8 cellular contexts compared by ENCODE assay signal in the genomic region with DNA sequence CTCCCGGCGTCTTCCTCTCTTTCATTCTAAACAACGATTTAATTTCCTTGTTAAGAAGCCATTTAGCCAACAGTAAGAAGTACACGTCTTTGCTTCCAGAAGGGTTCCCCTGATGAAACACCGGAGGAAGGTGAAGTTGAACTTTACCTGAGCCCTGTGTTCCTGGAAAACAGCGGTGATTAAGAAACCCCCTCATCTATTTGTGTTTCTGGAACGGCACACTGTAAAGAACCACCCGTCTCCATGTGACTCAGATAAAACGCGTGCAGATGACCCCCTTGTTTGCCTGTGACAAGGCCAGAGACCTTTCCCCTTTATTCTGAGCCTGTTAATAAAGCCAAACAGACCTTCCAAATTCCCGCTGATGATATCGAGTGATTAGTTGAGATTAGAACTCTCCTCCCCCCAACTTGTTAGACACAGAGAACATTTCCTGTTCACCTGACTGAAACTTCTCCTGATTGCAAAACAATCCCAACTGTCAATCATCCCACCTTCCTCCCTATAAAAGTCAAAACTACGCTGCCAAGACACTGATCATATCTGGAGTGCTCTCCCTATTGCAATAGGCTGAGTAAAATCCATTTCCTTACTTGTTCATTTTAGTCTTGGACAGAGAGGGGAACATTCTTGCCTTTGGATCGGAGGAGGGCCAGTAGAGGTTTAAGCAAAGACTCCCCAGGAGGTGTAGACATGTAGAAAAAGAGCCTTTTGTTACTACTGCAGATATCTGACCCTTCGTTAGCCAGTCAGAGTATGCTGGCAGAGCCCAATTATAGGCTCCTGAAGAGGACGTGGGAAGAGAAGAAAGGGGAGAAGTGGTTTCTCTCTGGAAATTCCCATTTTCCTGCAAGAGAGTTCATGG. TPM values are rescaled to one million over a fixed set of nuclear protein-coding genes. Genes with fewer than 3 reads are reported as not detected.
DNase-seq lines count a peak whose midpoint lies in the region; ATAC-seq and TF ChIP-seq lines count a peak whose summit lies in the region.

No MANE protein-coding gene starts in this region.

- CTCF ChIA-PET in activated CD4-positive, alpha-beta T cell treated with anti-CD3 and anti-CD28 coated beads for 36 hours (lab: Charles Lee): interaction anchor here (0.6 to 1.4 kb wide), 10 partner anchors 9 to 1223 kb away, joined by 3 to 6 read pairs (median 3); no protein-coding TSS in a partner anchor
- CTCF ChIA-PET in PC-3 (lab: Charles Lee): interaction anchor here (1.0 kb wide), 1 partner anchor 64 kb away, joined by 9 read pairs; no protein-coding TSS in a partner anchor

- peaks cover 24% of the 10 kb centered on the region for H3K4me1 Mint-ChIP-seq in activated CD4-positive, alpha-beta T cell treated with anti-CD3 and anti-CD28 coated beads for 36 hours

- intact Hi-C loops in activated CD4-positive, alpha-beta T cell treated with anti-CD3 and anti-CD28 coated beads for 36 hours (cut with DNase I, micrococcal nuclease): loop anchor here (1.0 to 10.0 kb wide), 18 partner anchors 14 to 870 kb away; a partner anchor contains a TSS
- intact Hi-C loops in PC-3 (cut with micrococcal nuclease): loop anchor here (1.0 kb wide), 3 partner anchors 19 to 122 kb away; no protein-coding TSS in a partner anchor

- H3K9me3 Mint-ChIP-seq in activated CD4-positive, alpha-beta T cell treated with anti-CD3 and anti-CD28 coated beads for 36 hours (ENCODE audit: low read depth): no peaks in the 10 kb centered on the region

- H3K4me3 ChIP-seq in PC-3 (ENCODE audit: low read length) (peak overlapping the region; percentile 95), muscle layer of duodenum (ENCODE audit: low read depth in 1 of 2, low read length in 2 of 2) (peak overlapping the region; percentile 89 to 95)

- peak; percentile 25 for ATAC-seq in activated CD4-positive, alpha-beta T cell treated with anti-CD3 and anti-CD28 coated beads for 36 hours
- ATAC-seq in HG02852 (IDR thresholded peaks at IDR 0.05; ENCODE audit: unreplicated experiment) (peak; percentile 13), PC-3 (peak; percentile 9), GM19328 (IDR thresholded peaks at IDR 0.05; ENCODE audit: unreplicated experiment) (no peak)

- peaks cover 6% of the 10 kb centered on the region; the same call in 1 of the 2 replicates for H3K9me2 ChIP-seq in PC-3 (replicated peaks; ENCODE audit: low read length)

- peak overlapping the region; percentile 90 for H3K27ac ChIP-seq in PC-3 (ENCODE audit: low read length)
- H3K27ac ChIP-seq in muscle layer of duodenum (ENCODE audit: low read length): peak overlapping the region; percentile 95

- H3K79me2 ChIP-seq in PC-3 (ENCODE audit: low read length): peaks cover 42% of the 10 kb centered on the region

- DNase-seq in activated CD4-positive, alpha-beta T cell treated with anti-CD3 and anti-CD28 coated beads for 36 hours: no peak
- DNase-seq in activated CD4-positive, alpha-beta T cell treated with anti-CD3 and anti-CD28 coated beads for 48 hours: no peak
- DNase-seq in PC-3 (peak; percentile 76), dermis microvascular lymphatic vessel endothelial cell (ENCODE audit: low read depth in 2 of 2) (peak; percentile 25 to 63), hepatic stellate cell (ENCODE audit: low spot score) (no peak)

- H3K27me3 Mint-ChIP-seq in activated CD4-positive, alpha-beta T cell treated with anti-CD3 and anti-CD28 coated beads for 36 hours: no peaks in the 10 kb centered on the region

- H3K27me3 ChIP-seq in PC-3 (ENCODE audit: low read length) (no peaks in the 10 kb centered on the region), muscle layer of duodenum (ENCODE audit: low read depth, low read length) (no peaks in the 10 kb centered on the region)

- peaks cover 7% of the 10 kb centered on the region for H4K20me1 ChIP-seq in PC-3 (ENCODE audit: low read length)

- no peaks in the 10 kb centered on the region for H3F3A ChIP-seq in PC-3 (ENCODE audit: low read length, unreplicated experiment)

- H3K4me2 ChIP-seq in PC-3 (ENCODE audit: low read length): peak overlapping the region; percentile 88

- H3K36me3 ChIP-seq in PC-3 (ENCODE audit: low read depth, low read length) (peaks cover 14% of the 10 kb centered on the region), muscle layer of duodenum (ENCODE audit: control insufficient read depth in 1 of 2, insufficient read depth in 2 of 2, low read length in 2 of 2) (peaks cover 15 to 17% of the 10 kb centered on the region in 2 donors)

- no peaks in the 10 kb centered on the region for H3K9me3 ChIP-seq in PC-3 (ENCODE audit: low read length)
- H3K9me3 ChIP-seq in muscle layer of duodenum (ENCODE audit: control insufficient read depth in 1 of 2, low read length in 2 of 2): no peaks in the 10 kb centered on the region

- no TSS peak for BruUV-seq in PC-3 (replicated peaks; lab: Mats Ljungman, UMichigan)

- peak overlapping the region; percentile 98 for H3K9ac ChIP-seq in PC-3 (ENCODE audit: low read length)

- POLR2A ChIA-PET in activated CD4-positive, alpha-beta T cell treated with anti-CD3 and anti-CD28 coated beads for 36 hours (lab: Charles Lee): interaction anchor here (0.7 to 1.2 kb wide), 7 partner anchors 13 to 501 kb away, joined by 3 to 5 read pairs (median 3); a partner anchor contains a TSS
- POLR2A ChIA-PET in PC-3 (lab: Charles Lee; ENCODE audit: unreplicated experiment): interaction anchor here (0.5 to 1.0 kb wide), 10 partner anchors 18 to 433 kb away, joined by 3 to 6 read pairs (median 4); no protein-coding TSS in a partner anchor

- TF ChIP-seq CTCF in PC-3 (conservative IDR thresholded peaks at IDR 0.05; ENCODE audit: low read depth, low read length): 0 out of 2 replicates have a peak, but pooled peaks have one; percentile 32

- H3K4me3 Mint-ChIP-seq in activated CD4-positive, alpha-beta T cell treated with anti-CD3 and anti-CD28 coated beads for 36 hours: peak overlapping the region; percentile 98

- peak overlapping the region; percentile 84 for H2AFZ ChIP-seq in PC-3 (ENCODE audit: low read length)

- H3K4me1 ChIP-seq in PC-3 (ENCODE audit: insufficient read depth, low read length) (peaks cover 37% of the 10 kb centered on the region), muscle layer of duodenum (ENCODE audit: control insufficient read depth in 1 of 2, insufficient read depth in 2 of 2, low read length in 2 of 2) (peaks cover 0 to 20% of the 10 kb centered on the region in 2 donors)

- H3K36me3 Mint-ChIP-seq in activated CD4-positive, alpha-beta T cell treated with anti-CD3 and anti-CD28 coated beads for 36 hours (ENCODE audit: low read depth): peaks cover 12% of the 10 kb centered on the region

- peak overlapping the region; percentile 98 for H3K27ac Mint-ChIP-seq in activated CD4-positive, alpha-beta T cell treated with anti-CD3 and anti-CD28 coated beads for 36 hours

RNA-seq across cellular contexts. Expression of a gene that starts 0.9 kb away (rescaled TPM):
- 10 to 100 TPM; 49.5 to 55.0 TPM for total RNA-seq in activated CD4-positive, alpha-beta T cell treated with anti-CD3 and anti-CD28 coated beads for 36 hours
- 51.4 and 63.6 TPM in 2 replicates for total RNA-seq in PC-3 (2014; rRNA removed)
- 21.7 and 26.2 TPM in 2 replicates for total RNA-seq in dermis microvascular lymphatic vessel endothelial cell

RNA-seq across cellular contexts. Expression of a gene that starts 8.3 kb away (rescaled TPM):
- 1 to 10 TPM in 1 of 2 experiments, under 1 TPM in 1; 0.75 to 1.5 TPM for total RNA-seq in activated CD4-positive, alpha-beta T cell treated with anti-CD3 and anti-CD28 coated beads for 36 hours
- total RNA-seq in PC-3 (2014; rRNA removed) (28.0 and 37.8 TPM in 2 replicates), dermis microvascular lymphatic vessel endothelial cell (0.13 TPM in 2 replicates)

Comparison
In these comparisons a context has a peak if more than half of its experiments do, and no peak if none do; other contexts are left out.
1. DNase-seq: peak in PC-3 (single experiment) and dermis microvascular lymphatic vessel endothelial cell (2 of 2); none in activated CD4-positive, alpha-beta T cell treated with anti-CD3 and anti-CD28 coated beads for 36 hours (single experiment), activated CD4-positive, alpha-beta T cell treated with anti-CD3 and anti-CD28 coated beads for 48 hours (single experiment) and hepatic stellate cell (single experiment).
2. RNA of a gene that starts 8.3 kb away (total RNA-seq): 28.0 to 37.8 TPM in PC-3; 0.75 to 1.5 TPM in activated CD4-positive, alpha-beta T cell treated with anti-CD3 and anti-CD28 coated beads for 36 hours and 0.13 TPM in dermis microvascular lymphatic vessel endothelial cell; every median in the first group is over 10 times any median in the second.